Comparison of ENCODE assay signal across 9 cellular contexts in genomic region chr11:830295-831131, GRCh38. TPM values are rescaled to one million over a fixed set of nuclear protein-coding genes. Genes with fewer than 3 reads are reported as not detected.
A peak's percentile ranks its signal among the peaks of the same experiment; 100 is the strongest.
DNase-seq lines count a peak whose midpoint lies in the region; ATAC-seq and TF ChIP-seq lines count a peak whose summit lies in the region.
"Had no signal": no experiment of that assay in that cellular context is flagged by ENCODE, and none has a peak within 500 bp of the region (broad histone marks: within the 10 kb centered on the region; RNA-seq: fewer than 3 reads in every experiment).

No MANE protein-coding gene starts in this region.

- H2BK12ac ChIP-seq in trophoblast cell (ENCODE audit: low read length): no peak overlapping the region

- H3K27me3 Mint-ChIP-seq in HFFc6 (ENCODE audit: insufficient read depth): peaks cover 26% of the 10 kb centered on the region
- H3K27me3 Mint-ChIP-seq in activated naive CD4-positive, alpha-beta T cell treated with anti-CD3 and anti-CD28 coated beads, Interleukin-2, amount 10 ng/mL, durations not matched to agents 7 days and 5 days: peaks cover 74% of the 10 kb centered on the region

- H2BK5ac ChIP-seq in trophoblast cell (ENCODE audit: low read depth, low read length, poor library complexity): no peak overlapping the region

- H3K4me1 ChIP-seq in NT2/D1 (ENCODE audit: insufficient read depth, insufficient read length): peaks cover 45% of the 10 kb centered on the region
- peaks cover 52 to 57% of the 10 kb centered on the region in 2 experiments for H3K4me1 ChIP-seq in trophoblast cell (ENCODE audit: control insufficient read depth in 1 of 2, insufficient read depth in 2 of 2, low read length in 2 of 2)

- CTCF ChIA-PET in activated naive CD4-positive, alpha-beta T cell treated with anti-CD3 and anti-CD28 coated beads, Interleukin-2, amount 10 ng/mL, durations not matched to agents 7 days and 5 days (lab: Charles Lee): interaction anchor here (1.4 to 3.3 kb wide), 2 partner anchors 10 to 17 kb away, joined by 3 to 9 read pairs; no protein-coding TSS in a partner anchor

- H3K9me3 Mint-ChIP-seq in HFFc6: no peaks in the 10 kb centered on the region
- H3K9me3 Mint-ChIP-seq in activated naive CD4-positive, alpha-beta T cell treated with anti-CD3 and anti-CD28 coated beads, Interleukin-2, amount 10 ng/mL, durations not matched to agents 7 days and 5 days: no peaks in the 10 kb centered on the region

- H3K36me3 ChIP-seq in NT2/D1 (ENCODE audit: insufficient read depth, insufficient read length, low read length) (peaks cover 12% of the 10 kb centered on the region), trophoblast cell (ENCODE audit: control insufficient read depth in 1 of 2, insufficient read depth in 2 of 2, low read length in 2 of 2) (peaks cover 2 to 4% of the 10 kb centered on the region in 2 experiments)

- H3K23ac ChIP-seq in trophoblast cell (ENCODE audit: low read length): no peak overlapping the region

- H2AK5ac ChIP-seq in trophoblast cell (ENCODE audit: low read length): no peak overlapping the region

- no peak overlapping the region for H2BK120ac ChIP-seq in trophoblast cell (ENCODE audit: insufficient read depth, low read length, poor library complexity)

- no peaks in the 10 kb centered on the region for H3K9me3 ChIP-seq in NT2/D1 (ENCODE audit: insufficient read depth, low read length)
- peaks cover 5% of the 10 kb centered on the region for H3K9me3 ChIP-seq in trophoblast cell (ENCODE audit: insufficient read depth, low read depth, low read length)

- H3K9ac ChIP-seq in NT2/D1 (ENCODE audit: insufficient read length, low read depth) (peak overlapping the region; percentile 88), trophoblast cell (ENCODE audit: low read length) (no peak overlapping the region)

- H4K8ac ChIP-seq in trophoblast cell (ENCODE audit: low read depth, low read length): peak overlapping the region; percentile 28

- no peak overlapping the region for H4K91ac ChIP-seq in trophoblast cell (ENCODE audit: low read depth, low read length)

- peaks cover 8% of the 10 kb centered on the region for H3K36me3 Mint-ChIP-seq in HFFc6 (ENCODE audit: low read depth)
- peaks cover 4% of the 10 kb centered on the region for H3K36me3 Mint-ChIP-seq in activated naive CD4-positive, alpha-beta T cell treated with anti-CD3 and anti-CD28 coated beads, Interleukin-2, amount 10 ng/mL, durations not matched to agents 7 days and 5 days

- no peak overlapping the region for H4K12ac ChIP-seq in trophoblast cell (ENCODE audit: low read depth, low read length)

- H3K14ac ChIP-seq in trophoblast cell (ENCODE audit: low read length): no peak overlapping the region

- peak overlapping the region; percentile 62 for H3K4me3 ChIP-seq in NT2/D1 (ENCODE audit: insufficient read length, low read depth)
- no peak overlapping the region for H3K4me3 ChIP-seq in trophoblast cell (ENCODE audit: low read depth, low read length)

- H3K27me3 ChIP-seq in NT2/D1 (ENCODE audit: insufficient read depth, insufficient read length): peaks cover 65% of the 10 kb centered on the region
- H3K27me3 ChIP-seq in trophoblast cell (ENCODE audit: insufficient read depth, low read length): peaks cover 33% of the 10 kb centered on the region

- H3K27ac Mint-ChIP-seq in HFFc6: no peak overlapping the region
- no peak overlapping the region for H3K27ac Mint-ChIP-seq in activated naive CD4-positive, alpha-beta T cell treated with anti-CD3 and anti-CD28 coated beads, Interleukin-2, amount 10 ng/mL, durations not matched to agents 7 days and 5 days

- intact Hi-C loops in Right ventricle myocardium inferior (cut with DNase I): no loop called here

- peak; percentile 55 for DNase-seq in COLO829 (ENCODE audit: low spot score)
- DNase-seq in HFFc6: peak; percentile 47
- DNase-seq in NT2/D1 (ENCODE audit: low read depth, low spot score): no peak
- peak; percentile 75 for DNase-seq in activated naive CD4-positive, alpha-beta T cell treated with anti-CD3 and anti-CD28 coated beads, Interleukin-2, amount 10 ng/mL, durations not matched to agents 7 days and 5 days
- peak; percentile 87 for DNase-seq in Right ventricle myocardium inferior (ENCODE audit: missing footprints)
- DNase-seq in trophoblast cell: peak in 1 of 2 donors; percentile 65
- no peak for DNase-seq in H4 (ENCODE audit: low spot score)
- DNase-seq in AML-193 (lab: John Stamatoyannopoulos, UW): no peak

- no peak overlapping the region for H3K18ac ChIP-seq in trophoblast cell (ENCODE audit: low read length)

- H3K4ac ChIP-seq in trophoblast cell (ENCODE audit: low read depth, low read length): no peak overlapping the region

- H3K79me1 ChIP-seq in trophoblast cell (ENCODE audit: low read length): peaks cover 23% of the 10 kb centered on the region

- H3K79me2 ChIP-seq in trophoblast cell (ENCODE audit: control insufficient read depth, insufficient read depth, low read length, poor library complexity): peaks cover 12% of the 10 kb centered on the region

- peak overlapping the region; percentile 35 for H2AFZ ChIP-seq in trophoblast cell (ENCODE audit: insufficient read depth, low read length, poor library complexity)

- no peak for TF ChIP-seq CTCF in HFFc6 (IDR thresholded peaks at IDR 0.05)

- H3K4me2 ChIP-seq in trophoblast cell (ENCODE audit: low read length): peak overlapping the region; percentile 67

- no CpG with 5 or more reads among the region's 78 CpGs for WGBS in trophoblast cell (ENCODE audit: extremely low coverage, insufficient coverage, insufficient read length)

- ATAC-seq in Right ventricle myocardium inferior: peak; percentile 59

- H3K4me3 Mint-ChIP-seq in HFFc6: peak overlapping the region; percentile 46
- peak overlapping the region; percentile 48 for H3K4me3 Mint-ChIP-seq in activated naive CD4-positive, alpha-beta T cell treated with anti-CD3 and anti-CD28 coated beads, Interleukin-2, amount 10 ng/mL, durations not matched to agents 7 days and 5 days

- peaks cover 29% of the 10 kb centered on the region for H3K4me1 Mint-ChIP-seq in HFFc6 (ENCODE audit: low read depth)
- peaks cover 50% of the 10 kb centered on the region for H3K4me1 Mint-ChIP-seq in activated naive CD4-positive, alpha-beta T cell treated with anti-CD3 and anti-CD28 coated beads, Interleukin-2, amount 10 ng/mL, durations not matched to agents 7 days and 5 days

- no peak overlapping the region for H3K27ac ChIP-seq in trophoblast cell (ENCODE audit: low read depth, low read length)
- H3K27ac ChIP-seq: HL-60 had no signal

RNA-seq across cellular contexts. Expression of gene CD151, which starts 2.2 kb away (rescaled TPM):
- 1,000 to 10,000 TPM in 1 of 6 experiments, 100 to 1,000 TPM in 5; 719 to 1,001 (median 755) TPM for total RNA-seq in HFFc6 (2021; fragmentation: NEBNext Ultra II Directional; extraction: Animal tissue kit (Norgen Biotek cat#: 25700))
- total RNA-seq in Right ventricle myocardium inferior: 462 TPM
- polyA plus RNA-seq in trophoblast cell (2013): 171 and 180 TPM in 2 replicates
- 825 and 1,008 TPM in 2 replicates for total RNA-seq in H4 (2014; rRNA removed; shearing (Covaris generic))

RNA-seq across cellular contexts. Expression of gene CRACR2B, which starts 2.8 kb away (rescaled TPM):
- total RNA-seq in HFFc6 (2021; fragmentation: NEBNext Ultra II Directional; extraction: Animal tissue kit (Norgen Biotek cat#: 25700)): 1 to 10 TPM in 4 of 6 experiments, under 1 TPM in 2; 0.63 to 2.2 (median 1.2) TPM
- total RNA-seq in Right ventricle myocardium inferior: 24.3 TPM
- 2.6 and 3.1 TPM in 2 replicates for polyA plus RNA-seq in trophoblast cell (2013)
- total RNA-seq in H4 (2014; rRNA removed; shearing (Covaris generic)): not detected in 2 replicates

RNA-seq across cellular contexts. Expression of gene PNPLA2, which starts 11.8 kb away (rescaled TPM):
- total RNA-seq in HFFc6 (2021; fragmentation: NEBNext Ultra II Directional; extraction: Animal tissue kit (Norgen Biotek cat#: 25700)): 100 to 1,000 TPM; 103 to 148 (median 130) TPM
- total RNA-seq in Right ventricle myocardium inferior: 321 TPM
- 56.3 and 56.7 TPM in 2 replicates for polyA plus RNA-seq in trophoblast cell (2013)
- total RNA-seq in H4 (2014; rRNA removed; shearing (Covaris generic)): 13.4 and 22.8 TPM in 2 replicates

RNA-seq across cellular contexts. Expression of gene POLR2L, which starts 11.8 kb away (rescaled TPM):
- 100 to 1,000 TPM; 439 to 504 (median 478) TPM for total RNA-seq in HFFc6 (2021; fragmentation: NEBNext Ultra II Directional; extraction: Animal tissue kit (Norgen Biotek cat#: 25700))
- total RNA-seq in Right ventricle myocardium inferior: 298 TPM
- polyA plus RNA-seq in trophoblast cell (2013): 179 and 185 TPM in 2 replicates
- 199 and 210 TPM in 2 replicates for total RNA-seq in H4 (2014; rRNA removed; shearing (Covaris generic))

RNA-seq across cellular contexts. Expression of gene TSPAN4, which starts 12.1 kb away (rescaled TPM):
- total RNA-seq in HFFc6 (2021; fragmentation: NEBNext Ultra II Directional; extraction: Animal tissue kit (Norgen Biotek cat#: 25700)): 100 to 1,000 TPM; 193 to 267 (median 212) TPM
- 43.8 TPM for total RNA-seq in Right ventricle myocardium inferior
- polyA plus RNA-seq in trophoblast cell (2013): 18.2 and 20.5 TPM in 2 replicates
- 117 and 131 TPM in 2 replicates for total RNA-seq in H4 (2014; rRNA removed; shearing (Covaris generic))

Comparison
In these comparisons a context has a peak if more than half of its experiments do, and no peak if none do; other contexts are left out.
1. DNase-seq: peak in COLO829 (single experiment), HFFc6 (single experiment), activated naive CD4-positive, alpha-beta T cell treated with anti-CD3 and anti-CD28 coated beads, Interleukin-2, amount 10 ng/mL, durations not matched to agents 7 days and 5 days (single experiment) and Right ventricle myocardium inferior (single experiment); none in NT2/D1 (single experiment), H4 (single experiment) and AML-193 (0 of 2).